Comparison of ENCODE assay signal across 8 cellular contexts in genomic region chr1:36125129-36125991, GRCh38. TPM values are rescaled to one million over a fixed set of nuclear protein-coding genes. Genes with fewer than 3 reads are reported as not detected.
DNase-seq lines count a peak whose midpoint lies in the region; ATAC-seq and TF ChIP-seq lines count a peak whose summit lies in the region.

COL8A2 (minus strand) TSS chr1:36125222; CDS start chr1:36100242, 24,980 bp downstream.

- TF ChIP-seq CTCF in brain (conservative IDR thresholded peaks at IDR 0.05) (no peak), testis (IDR thresholded peaks at IDR 0.05) (no peak)

- WGBS in testis, 2 donors, result 4 to 15% methylated on average over 10 to 51 of the region's 77 CpGs

- no peaks in the 10 kb centered on the region for H3K27me3 ChIP-seq in testis

- peaks cover 41% of the 10 kb centered on the region for H3K27me3 Mint-ChIP-seq in T-helper 2 cell treated with Interferon-gamma antibody and Interleukin-4, amounts not matched to agents 5 μg/mL and 100 μg/mL, for 36 hours (ENCODE audit: low read depth)
- peaks cover 72% of the 10 kb centered on the region for H3K27me3 Mint-ChIP-seq in brain

- no peaks in the 10 kb centered on the region for H3K9me3 ChIP-seq in testis

- no peak within 1 kb of the TSS for H3K27ac Mint-ChIP-seq in T-helper 2 cell treated with Interferon-gamma antibody and Interleukin-4, amounts not matched to agents 5 μg/mL and 100 μg/mL, for 36 hours
- H3K27ac Mint-ChIP-seq in brain, result peak within 1 kb of the TSS in 3 of 5 experiments; percentile 30 to 70 (median 33)

- H3K4me1 Mint-ChIP-seq in T-helper 2 cell treated with Interferon-gamma antibody and Interleukin-4, amounts not matched to agents 5 μg/mL and 100 μg/mL, for 36 hours (ENCODE audit: low read depth), result peaks cover 14% of the 10 kb centered on the region
- peaks cover 36% of the 10 kb centered on the region for H3K4me1 Mint-ChIP-seq in brain

- H3K4me3 Mint-ChIP-seq in T-helper 2 cell treated with Interferon-gamma antibody and Interleukin-4, amounts not matched to agents 5 μg/mL and 100 μg/mL, for 36 hours, result peak within 1 kb of the TSS; percentile 44
- H3K4me3 Mint-ChIP-seq in brain, result peak within 1 kb of the TSS; percentile 54 to 74 (median 66)

- TF ChIP-seq POLR2A in testis (IDR thresholded peaks at IDR 0.05), result no peak

- H3K36me3 ChIP-seq in testis (ENCODE audit: low read depth, missing control alignments), result no peaks in the 10 kb centered on the region

- ATAC-seq in left lobe of liver, result peak; percentile 58
- no peak for ATAC-seq in GM19351 (IDR thresholded peaks at IDR 0.05; ENCODE audit: unreplicated experiment)

- peak within 1 kb of the TSS; percentile 16 to 56 for H3K4me3 ChIP-seq in testis

- no peak for DNase-seq in T-helper 2 cell treated with Interferon-gamma antibody and Interleukin-4, amounts not matched to agents 5 μg/mL and 100 μg/mL, for 36 hours (ENCODE audit: low spot score)
- DNase-seq in T-helper 2 cell, result no peak
- no peak for DNase-seq in left lobe of liver (ENCODE audit: low spot score)
- DNase-seq in testis, result peak; percentile 35
- DNase-seq in T1000 (lab: John Stamatoyannopoulos, UW), result no peak
- no peak for DNase-seq in NCI-H510A treated with DMSO at 0.1 percent for 48 hours (lab: John Stamatoyannopoulos, UW)

- intact Hi-C loops in testis (cut with DNase I; ENCODE audit: low total_unique reads), result no loop called here

- H3K27ac ChIP-seq in testis, result no peak within 1 kb of the TSS

- H3K36me3 Mint-ChIP-seq in T-helper 2 cell treated with Interferon-gamma antibody and Interleukin-4, amounts not matched to agents 5 μg/mL and 100 μg/mL, for 36 hours (ENCODE audit: low read depth), result no peaks in the 10 kb centered on the region
- no peaks in the 10 kb centered on the region for H3K36me3 Mint-ChIP-seq in brain

- peaks cover 4% of the 10 kb centered on the region for H3K4me1 ChIP-seq in testis

- no peaks in the 10 kb centered on the region for H3K9me3 Mint-ChIP-seq in T-helper 2 cell treated with Interferon-gamma antibody and Interleukin-4, amounts not matched to agents 5 μg/mL and 100 μg/mL, for 36 hours
- peaks cover 0 to 2% (median 0%) of the 10 kb centered on the region in 5 experiments for H3K9me3 Mint-ChIP-seq in brain

RNA-seq across cellular contexts. Expression of gene COL8A2, which starts in this region (rescaled TPM):
- polyA plus RNA-seq in brain (ENCODE audit: insufficient read depth, low read depth, low replicate concordance) (1.8 TPM), testis (ENCODE audit: insufficient read depth, low read depth, low replicate concordance) (4.2 TPM)
- total RNA-seq in left lobe of liver (0.50 TPM), testis (1 to 10 TPM; 1.3 to 2.0 TPM)

Comparison
In these comparisons a context has a peak if more than half of its experiments do, and no peak if none do; other contexts are left out.
1. Peak in ATAC-seq in left lobe of liver; RNA of the gene not detected or under 1 TPM.